9 cellular contexts compared by ENCODE assay signal in genomic region chr22:45007946-45008852, GRCh38. TPM values are rescaled to one million over a fixed set of nuclear protein-coding genes. Genes with fewer than 3 reads are reported as not detected.
DNase-seq lines count a peak whose midpoint lies in the region; ATAC-seq, FAIRE-seq and TF ChIP-seq lines count a peak whose summit lies in the region.
"Had no signal": no experiment of that assay in that cellular context is flagged by ENCODE, and none has a peak within 500 bp of the region (broad histone marks: within the 10 kb centered on the region; RNA-seq: fewer than 3 reads in every experiment).

No MANE protein-coding gene starts in this region.

- H2AFZ ChIP-seq in GM12878 (ENCODE audit: control insufficient read depth, low read depth, low read length) = no peak overlapping the region

- no peak for TF ChIP-seq RAD21 in GM12878 (IDR thresholded peaks at IDR 0.05; ENCODE audit: insufficient read depth, low read depth, low read length)

- TF ChIP-seq CTCF in natural killer cell (IDR thresholded peaks at IDR 0.05) = no peak
- TF ChIP-seq CTCF in GM12878 (IDR thresholded peaks at IDR 0.05 in 2 of 3, conservative IDR thresholded peaks at IDR 0.05 in 1 of 3; ENCODE audit: control insufficient read depth in 2 of 3, extremely low read depth in 1 of 3, insufficient read depth in 1 of 3, low read depth in 3 of 3, low read length in 3 of 3) = no peak
- no peak for TF ChIP-seq CTCF in mesothelial cell of epicardium (IDR thresholded peaks at IDR 0.05; ENCODE audit: unreplicated experiment)

- FAIRE-seq in GM12878 (lab: Jason Lieb, UNC) = no peak

- H3K27me3 Mint-ChIP-seq in natural killer cell (ENCODE audit: low read depth in 2 of 2) (peaks cover 62 to 66% of the 10 kb centered on the region in 2 donors), mesothelial cell of epicardium (ENCODE audit: low read depth) (peaks cover 45% of the 10 kb centered on the region)
- H3K27me3 Mint-ChIP-seq in natural killer cell treated with Interleukin-12 subunit alpha and Interleukin-12 subunit beta and Interleukin-15 and Interleukin-18, amount 100 ng/mL, for 72 hours = peaks cover 49 to 56% of the 10 kb centered on the region in 2 donors

- 16% methylated on average over 37 of the region's 87 CpGs for WGBS in GM12878 (ENCODE audit: insufficient coverage, insufficient replicate concordance, low lambda C conversion rate, missing lambda C conversion rate)
- WGBS in aorta, 2 donors = 0 to 1% methylated on average over 80 to 87 of the region's 87 CpGs

- no peaks in the 10 kb centered on the region for H3K36me3 ChIP-seq in GM12878 (ENCODE audit: control insufficient read depth in 2 of 2, insufficient read depth in 2 of 2, low read length in 1 of 2)
- H3K36me3 ChIP-seq in aorta (ENCODE audit: control insufficient read depth in 1 of 2, insufficient read depth in 2 of 2, low read length in 1 of 2) = no peaks in the 10 kb centered on the region

- H3K27me3 ChIP-seq in GM12878 (replicated peaks in 1 of 2; ENCODE audit: control insufficient read depth in 2 of 2, insufficient read depth in 2 of 2, low read length in 1 of 2) (peaks cover 0 to 1% of the 10 kb centered on the region in 2 experiments), aorta (ENCODE audit: control insufficient read depth in 1 of 2, insufficient read depth in 2 of 2, low read length in 1 of 2) (no peaks in the 10 kb centered on the region)

- no TSS peak for BruUV-seq in GM12878 (replicated peaks; lab: Mats Ljungman, UMichigan)

- TF ChIP-seq EP300 in GM12878 (IDR thresholded peaks at IDR 0.05; ENCODE audit: borderline replicate concordance in 1 of 2, control insufficient read depth in 1 of 2, low read depth in 2 of 2, low read length in 2 of 2) = no peak

- peak overlapping the region; percentile 25; the same call in 1 of the 2 replicates for H3K4me2 ChIP-seq in GM12878 (ENCODE audit: control insufficient read depth, insufficient read depth)

- intact Hi-C loops in natural killer cell (cut with micrococcal nuclease) (no loop called here), GM12878 (cut with micrococcal nuclease; ENCODE audit: unreplicated experiment) (no loop called here), aorta (cut with DNase I) (no loop called here)

- TF ChIP-seq POLR2A in GM12878 (IDR thresholded peaks at IDR 0.05; ENCODE audit: low read depth, low read length) = no peak

- CTCF ChIA-PET in GM12878 (lab: Yijun Ruan, JAX) = interaction anchor here (0.6 kb wide), 1 partner anchor 119 kb away, joined by 3 read pairs; no protein-coding TSS in a partner anchor

- SMC1A ChIA-PET in GM12878 (lab: Charles Lee; ENCODE audit: uncharacterized antibody, unreplicated experiment) = no interaction called here

- H3K4me3 ChIP-seq in GM12878 (0 out of 2 replicates have a peak overlapping the region, but pooled peaks have one; percentile 11), aorta (ENCODE audit: low read length in 2 of 2) (peak overlapping the region; percentile 3 to 59)

- no peaks in the 10 kb centered on the region for H3K9me3 ChIP-seq in GM12878 (replicated peaks; ENCODE audit: control insufficient read depth, insufficient read depth, low read length)
- no peaks in the 10 kb centered on the region for H3K9me3 ChIP-seq in aorta (ENCODE audit: control insufficient read depth, low read length)

- H3K9me3 Mint-ChIP-seq in natural killer cell (no peaks in the 10 kb centered on the region), mesothelial cell of epicardium (no peaks in the 10 kb centered on the region)
- no peaks in the 10 kb centered on the region for H3K9me3 Mint-ChIP-seq in natural killer cell treated with Interleukin-12 subunit alpha and Interleukin-12 subunit beta and Interleukin-15 and Interleukin-18, amount 100 ng/mL, for 72 hours

- no peaks in the 10 kb centered on the region for H4K20me1 ChIP-seq in GM12878 (ENCODE audit: control insufficient read depth, insufficient read depth)

- DNase-seq in natural killer cell = no peak
- DNase-seq in natural killer cell treated with Interleukin-12 subunit alpha and Interleukin-12 subunit beta and Interleukin-15 and Interleukin-18, amount 100 ng/mL, for 72 hours (ENCODE audit: low spot score) = no peak
- no peak for DNase-seq in GM12878 (ENCODE audit: low read depth, low spot score)
- DNase-seq in mesothelial cell of epicardium (ENCODE audit: low spot score in 2 of 2, unreplicated experiment in 2 of 2) = peak in 1 of 2 experiments; percentile 61
- no peak for DNase-seq in aorta
- no peak for DNase-seq in epidermal melanocyte (ENCODE audit: insufficient read length, low spot score)

- H3K4me1 ChIP-seq in GM12878 (ENCODE audit: control insufficient read depth, insufficient read depth, low read length) (no peaks in the 10 kb centered on the region), aorta (ENCODE audit: control insufficient read depth in 1 of 2, insufficient read depth in 2 of 2, low read length in 2 of 2) (no peaks in the 10 kb centered on the region)

- peaks cover 13 to 14% of the 10 kb centered on the region in 2 donors for H3K4me1 Mint-ChIP-seq in natural killer cell
- H3K4me1 Mint-ChIP-seq in natural killer cell treated with Interleukin-12 subunit alpha and Interleukin-12 subunit beta and Interleukin-15 and Interleukin-18, amount 100 ng/mL, for 72 hours (ENCODE audit: low read depth in 2 of 2) = peaks cover 9 to 10% of the 10 kb centered on the region in 2 donors
- H3K4me1 Mint-ChIP-seq in mesothelial cell of epicardium = peaks cover 33% of the 10 kb centered on the region

- POLR2A ChIA-PET in GM12878 (lab: Charles Lee) = no interaction called here

- H3K79me2 ChIP-seq in GM12878 (ENCODE audit: control insufficient read depth, insufficient read depth, low read length) = no peaks in the 10 kb centered on the region

- no peaks in the 10 kb centered on the region for H3K36me3 Mint-ChIP-seq in natural killer cell
- H3K36me3 Mint-ChIP-seq in natural killer cell treated with Interleukin-12 subunit alpha and Interleukin-12 subunit beta and Interleukin-15 and Interleukin-18, amount 100 ng/mL, for 72 hours = peaks cover 6% of the 10 kb centered on the region
- no peaks in the 10 kb centered on the region for H3K36me3 Mint-ChIP-seq in mesothelial cell of epicardium

- no peak overlapping the region for H3K27ac ChIP-seq in GM12878 (ENCODE audit: control insufficient read depth, insufficient read depth)
- H3K27ac ChIP-seq in aorta (ENCODE audit: low read depth in 1 of 2, low read length in 2 of 2) = no peak overlapping the region

- H3K4me3 Mint-ChIP-seq in natural killer cell = peak overlapping the region; percentile 40
- H3K4me3 Mint-ChIP-seq in natural killer cell treated with Interleukin-12 subunit alpha and Interleukin-12 subunit beta and Interleukin-15 and Interleukin-18, amount 100 ng/mL, for 72 hours = no peak overlapping the region
- peak overlapping the region; percentile 64 for H3K4me3 Mint-ChIP-seq in mesothelial cell of epicardium

- no peak for ATAC-seq in natural killer cell
- ATAC-seq in natural killer cell treated with Interleukin-12 subunit alpha and Interleukin-12 subunit beta and Interleukin-15 and Interleukin-18, amount 100 ng/mL, for 72 hours = no peak
- ATAC-seq in GM12878 = no peak
- ATAC-seq in aorta (ENCODE audit: low FRiP score) = no peak
- no peak for ATAC-seq in GM21381 (IDR thresholded peaks at IDR 0.05; ENCODE audit: unreplicated experiment)
- ATAC-seq in GM21528 (IDR thresholded peaks at IDR 0.05; ENCODE audit: low FRiP score, unreplicated experiment) = no peak

- H3K9ac ChIP-seq in GM12878 (ENCODE audit: control insufficient read depth, insufficient read depth, low read length) = no peak overlapping the region

- H3K27ac Mint-ChIP-seq in natural killer cell (no peak overlapping the region), mesothelial cell of epicardium (no peak overlapping the region)
- H3K27ac Mint-ChIP-seq in natural killer cell treated with Interleukin-12 subunit alpha and Interleukin-12 subunit beta and Interleukin-15 and Interleukin-18, amount 100 ng/mL, for 72 hours = no peak overlapping the region

- RAD21 ChIA-PET in GM12878 (lab: Charles Lee; ENCODE audit: unreplicated experiment) = no interaction called here

- in situ Hi-C loops in GM12878 (cut with MboI) = no loop called here

TF ChIP-seq in GM12878, 131 proteins besides CTCF, POLR2A, EP300 and RAD21:
- TF ChIP-seq SMAD5 (IDR thresholded peaks at IDR 0.05; ENCODE audit: low read depth) (no peak), SUZ12 (IDR thresholded peaks at IDR 0.05; ENCODE audit: unreplicated experiment) (peak; percentile 72), YY1 (IDR thresholded peaks at IDR 0.05; ENCODE audit: low read depth, low read length) (0 out of 2 replicates have a peak, but pooled peaks have one; percentile 4), IRF3 (IDR thresholded peaks at IDR 0.05) (no peak), NFXL1 (IDR thresholded peaks at IDR 0.05; ENCODE audit: borderline replicate concordance) (no peak)

RNA-seq across cellular contexts. Expression of gene PHF21B, which starts 1.6 kb away (rescaled TPM):
- not detected for total RNA-seq in natural killer cell
- total RNA-seq in natural killer cell treated with Interleukin-12 subunit alpha and Interleukin-12 subunit beta and Interleukin-15 and Interleukin-18, amount 100 ng/mL, for 72 hours = under 1 TPM in 1 of 2 donors, not detected in 1; 0.36 TPM
- total RNA-seq in GM12878 (2013; cell fraction: nucleolus; rRNA removed) = 0.65 TPM in 1 of 2 replicates, not detected in the other
- not detected in 2 replicates for total RNA-seq in GM12878 (2014; rRNA removed)
- total RNA-seq in GM12878 (2014; rRNA removed; fragmentation: Illumina TruSeq; extraction: Trizol) = not detected in 2 replicates
- 0.08 TPM in 1 of 2 replicates, not detected in the other for total RNA-seq in GM12878 (2021)
- not detected for polyA plus RNA-seq in GM12878 (2011; ENCODE audit: low read depth)
- polyA plus RNA-seq in GM12878 (2011; rRNA removed) = 0.03 and 0.19 TPM in 2 replicates
- 0.05 and 0.09 TPM in 2 replicates for polyA plus RNA-seq in GM12878 (2011; cell fraction: cytosol; rRNA removed)
- 0.30 and 0.41 TPM in 2 replicates for polyA plus RNA-seq in GM12878 (2011; cell fraction: nucleus; rRNA removed)
- 0.04 TPM in 1 of 2 replicates, not detected in the other for polyA plus RNA-seq in GM12878 (2012)
- not detected in 2 replicates for polyA plus RNA-seq in GM12878 (2014; fragmentation: Illumina TruSeq; extraction: Trizol)
- not detected for polyA plus RNA-seq in GM12878 (2014; fragmentation: Nextera tagmentation; extraction: Ambion mirVana)
- 0.35 TPM in 1 of 2 replicates, not detected in the other for polyA plus RNA-seq in GM12878 (2014; rRNA removed)
- polyA plus RNA-seq in GM12878 (2016; fragmentation: Nextera tagmentation; extraction: Ambion mirVana) = not detected
- not detected in 2 replicates for polyA minus RNA-seq in GM12878 (2011; rRNA and poly(A)+ RNA removed)
- polyA minus RNA-seq in GM12878 (2011; cell fraction: cytosol; rRNA and poly(A)+ RNA removed) = not detected in 2 replicates
- polyA minus RNA-seq in GM12878 (2011; cell fraction: nucleus; rRNA and poly(A)+ RNA removed) = 0.77 TPM in 1 of 2 replicates, not detected in the other
- 5.7 to 8.6 TPM (median 6.8 TPM) in 3 replicates for total RNA-seq in mesothelial cell of epicardium
- 1 to 10 TPM in 1 of 2 donors, under 1 TPM in 1; 0.75 to 1.8 TPM for total RNA-seq in aorta
- polyA plus RNA-seq in aorta = not detected
- total RNA-seq: lung microvascular endothelial cell had no signal
